Comparison of ENCODE assay signal across 15 cellular contexts in the genomic region with DNA sequence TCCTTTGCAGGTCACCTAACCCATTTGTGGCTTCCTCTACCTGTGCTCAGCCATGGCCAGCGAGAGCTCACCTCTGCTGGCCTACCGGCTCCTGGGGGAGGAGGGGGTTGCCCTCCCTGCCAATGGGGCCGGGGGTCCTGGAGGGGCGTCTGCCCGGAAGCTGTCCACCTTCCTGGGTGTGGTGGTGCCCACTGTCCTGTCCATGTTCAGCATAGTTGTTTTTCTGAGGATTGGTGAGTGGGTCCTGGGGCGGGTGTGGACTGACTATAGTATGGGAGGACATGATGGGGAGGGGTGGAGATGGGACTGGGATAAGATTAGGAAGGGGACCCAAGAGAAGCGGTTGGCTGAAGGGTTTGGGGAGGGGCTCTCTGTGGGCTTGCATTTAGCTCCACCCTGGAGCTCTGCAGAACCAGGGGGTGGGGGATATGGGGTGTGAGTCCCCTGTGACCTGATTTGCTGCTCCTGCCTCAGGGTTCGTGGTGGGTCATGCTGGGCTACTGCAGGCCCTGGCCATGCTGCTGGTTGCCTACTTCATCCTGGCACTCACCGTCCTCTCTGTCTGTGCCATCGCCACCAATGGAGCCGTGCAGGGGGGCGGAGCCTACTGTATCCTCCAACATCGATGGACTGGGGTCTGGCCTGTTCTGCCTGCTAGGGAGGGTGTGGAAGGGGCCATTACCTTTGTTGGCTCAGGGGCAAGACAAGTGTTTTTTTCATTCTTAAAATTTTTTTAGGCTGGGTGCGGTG. TPM values are rescaled to one million over a fixed set of nuclear protein-coding genes. Genes with fewer than 3 reads are reported as not detected.
DNase-seq lines count a peak whose midpoint lies in the region; ATAC-seq and TF ChIP-seq lines count a peak whose summit lies in the region.
"Had no signal": no experiment of that assay in that cellular context is flagged by ENCODE, and none has a peak within 500 bp of the region (broad histone marks: within the 10 kb centered on the region; RNA-seq: fewer than 3 reads in every experiment).

No MANE protein-coding gene starts in this region.

- POLR2A ChIA-PET in activated CD4-positive, alpha-beta T cell treated with anti-CD3 and anti-CD28 coated beads for 36 hours (lab: Charles Lee): no interaction called here
- POLR2A ChIA-PET in A673 (lab: Charles Lee; ENCODE audit: low non-redundant PET): no interaction called here

- H3K27me3 ChIP-seq in DOHH2 (ENCODE audit: control insufficient read depth, low read length) (no peaks in the 10 kb centered on the region), A673 (replicated peaks; ENCODE audit: insufficient read depth, low read depth, low read length, poor library complexity) (no peaks in the 10 kb centered on the region)
- H3K27me3 ChIP-seq: left lung had no signal

- ATAC-seq in activated CD4-positive, alpha-beta T cell treated with anti-CD3 and anti-CD28 coated beads for 36 hours: no peak
- ATAC-seq in natural killer cell treated with Interleukin-12 subunit alpha and Interleukin-12 subunit beta and Interleukin-15 and Interleukin-18, amount 100 ng/mL, for 72 hours: no peak
- ATAC-seq in HG02642 (IDR thresholded peaks at IDR 0.05; ENCODE audit: poor library complexity, unreplicated experiment): no peak
- ATAC-seq: left lung; stimulated activated naive CD8-positive, alpha-beta T cell treated with anti-CD3 and anti-CD28 coated beads, Interleukin-15, amount 100 ng/mL, for 72 hours had no signal

- 0 out of 2 replicates have a peak, but pooled peaks cover 6% of the 10 kb centered on the region for H4K20me1 ChIP-seq in DOHH2 (ENCODE audit: control insufficient read depth, insufficient read depth, low read depth, low read length)

- H3K9me3 Mint-ChIP-seq in activated CD4-positive, alpha-beta T cell treated with anti-CD3 and anti-CD28 coated beads for 36 hours (ENCODE audit: low read depth): no peaks in the 10 kb centered on the region
- no peaks in the 10 kb centered on the region for H3K9me3 Mint-ChIP-seq in activated T-helper 1 cell treated with anti-CD3 and anti-CD28 coated beads, Interleukin-12 subunit alpha, Interleukin-12 subunit beta, Interleukin-2, Interleukin-4 antibody, amounts not matched to agents 30 ng/mL and 10 ng/mL and 1 ng/mL, durations not matched to agents 14 hours and 24 hours and 36 hours
- no peaks in the 10 kb centered on the region for H3K9me3 Mint-ChIP-seq in natural killer cell treated with Interleukin-12 subunit alpha and Interleukin-12 subunit beta and Interleukin-15 and Interleukin-18, amount 100 ng/mL, for 72 hours
- H3K9me3 Mint-ChIP-seq: IgD-negative memory B cell; stimulated activated naive CD8-positive, alpha-beta T cell treated with anti-CD3 and anti-CD28 coated beads, Interleukin-15, amount 100 ng/mL, for 72 hours had no signal

- TF ChIP-seq CTCF in DOHH2 (IDR thresholded peaks at IDR 0.05; ENCODE audit: low read depth, low read length, poor library complexity, severe bottlenecking) (no peak), A673 (conservative IDR thresholded peaks at IDR 0.05; ENCODE audit: low read depth, low read length) (no peak)

- H3K27me3 Mint-ChIP-seq in activated CD4-positive, alpha-beta T cell treated with anti-CD3 and anti-CD28 coated beads for 36 hours: no peaks in the 10 kb centered on the region
- no peaks in the 10 kb centered on the region for H3K27me3 Mint-ChIP-seq in activated T-helper 1 cell treated with anti-CD3 and anti-CD28 coated beads, Interleukin-12 subunit alpha, Interleukin-12 subunit beta, Interleukin-2, Interleukin-4 antibody, amounts not matched to agents 30 ng/mL and 10 ng/mL and 1 ng/mL, durations not matched to agents 14 hours and 24 hours and 36 hours (ENCODE audit: insufficient read depth)
- no peaks in the 10 kb centered on the region for H3K27me3 Mint-ChIP-seq in natural killer cell treated with Interleukin-12 subunit alpha and Interleukin-12 subunit beta and Interleukin-15 and Interleukin-18, amount 100 ng/mL, for 72 hours
- H3K27me3 Mint-ChIP-seq: IgD-negative memory B cell; stimulated activated naive CD8-positive, alpha-beta T cell treated with anti-CD3 and anti-CD28 coated beads, Interleukin-15, amount 100 ng/mL, for 72 hours had no signal

- H3K27ac ChIP-seq in DOHH2 (ENCODE audit: low read depth, low read length) (no peak overlapping the region), A673 (ENCODE audit: low read depth, low read length, poor library complexity, severe bottlenecking) (no peak overlapping the region)

- peaks cover 5% of the 10 kb centered on the region for H3K36me3 Mint-ChIP-seq in activated CD4-positive, alpha-beta T cell treated with anti-CD3 and anti-CD28 coated beads for 36 hours (ENCODE audit: low read depth)
- H3K36me3 Mint-ChIP-seq in activated T-helper 1 cell treated with anti-CD3 and anti-CD28 coated beads, Interleukin-12 subunit alpha, Interleukin-12 subunit beta, Interleukin-2, Interleukin-4 antibody, amounts not matched to agents 30 ng/mL and 10 ng/mL and 1 ng/mL, durations not matched to agents 14 hours and 24 hours and 36 hours (ENCODE audit: low read depth): peaks cover 12% of the 10 kb centered on the region
- H3K36me3 Mint-ChIP-seq in natural killer cell treated with Interleukin-12 subunit alpha and Interleukin-12 subunit beta and Interleukin-15 and Interleukin-18, amount 100 ng/mL, for 72 hours: no peaks in the 10 kb centered on the region
- H3K36me3 Mint-ChIP-seq: IgD-negative memory B cell had no signal

- H3K4me3 Mint-ChIP-seq in activated CD4-positive, alpha-beta T cell treated with anti-CD3 and anti-CD28 coated beads for 36 hours: peak overlapping the region; percentile 87
- H3K4me3 Mint-ChIP-seq in activated T-helper 1 cell treated with anti-CD3 and anti-CD28 coated beads, Interleukin-12 subunit alpha, Interleukin-12 subunit beta, Interleukin-2, Interleukin-4 antibody, amounts not matched to agents 30 ng/mL and 10 ng/mL and 1 ng/mL, durations not matched to agents 14 hours and 24 hours and 36 hours: peak overlapping the region; percentile 93
- peak overlapping the region; percentile 94 for H3K4me3 Mint-ChIP-seq in natural killer cell treated with Interleukin-12 subunit alpha and Interleukin-12 subunit beta and Interleukin-15 and Interleukin-18, amount 100 ng/mL, for 72 hours

- no peaks in the 10 kb centered on the region for H3K9me3 ChIP-seq in DOHH2 (ENCODE audit: control insufficient read depth, insufficient read depth, low read length)
- no peaks in the 10 kb centered on the region for H3K9me3 ChIP-seq in A673 (ENCODE audit: low read depth, low read length, poor library complexity, severe bottlenecking)
- H3K9me3 ChIP-seq: HAP-1, left lung had no signal

- H3F3A ChIP-seq in DOHH2 (ENCODE audit: control insufficient read depth, insufficient read depth): peaks cover 7% of the 10 kb centered on the region; the same call in 1 of the 2 replicates

- H3K36me3 ChIP-seq in DOHH2 (ENCODE audit: control insufficient read depth, low read length) (peaks cover 6% of the 10 kb centered on the region; the same call in 1 of the 2 replicates), A673 (ENCODE audit: insufficient read depth, low read length, poor library complexity, severe bottlenecking) (no peaks in the 10 kb centered on the region)
- H3K36me3 ChIP-seq: HAP-1 had no signal

- peak overlapping the region; percentile 97 for H3K4me2 ChIP-seq in DOHH2 (ENCODE audit: low read length)

- H3K4me1 ChIP-seq in DOHH2 (ENCODE audit: control insufficient read depth, low read length): peaks cover 22% of the 10 kb centered on the region
- peaks cover 9% of the 10 kb centered on the region for H3K4me1 ChIP-seq in A673 (ENCODE audit: insufficient read depth, low read length, poor library complexity, severe bottlenecking)

- DNase-seq in activated CD4-positive, alpha-beta T cell treated with anti-CD3 and anti-CD28 coated beads for 36 hours: no peak
- DNase-seq in activated CD4-positive, alpha-beta T cell treated with anti-CD3 and anti-CD28 coated beads, Interleukin-2, amount 50 U/mL, for 1 hour: no peak
- no peak for DNase-seq in activated T-helper 1 cell treated with anti-CD3 and anti-CD28 coated beads, Interleukin-12 subunit alpha, Interleukin-12 subunit beta, Interleukin-2, Interleukin-4 antibody, amounts not matched to agents 30 ng/mL and 10 ng/mL and 1 ng/mL, durations not matched to agents 14 hours and 24 hours and 36 hours (ENCODE audit: low spot score)
- no peak for DNase-seq in natural killer cell treated with Interleukin-12 subunit alpha and Interleukin-12 subunit beta and Interleukin-15 and Interleukin-18, amount 100 ng/mL, for 72 hours (ENCODE audit: low spot score)
- no peak for DNase-seq in RKO (ENCODE audit: low spot score)
- DNase-seq in A673 (ENCODE audit: low spot score): no peak
- DNase-seq: activated CD4-positive, CD25-positive, alpha-beta regulatory T cell; DMS 273 treated with DMSO at 0.1 percent for 48 hours; left lung; NCI-H1105; stimulated activated naive CD8-positive, alpha-beta T cell treated with anti-CD3 and anti-CD28 coated beads, Interleukin-15, amount 100 ng/mL, for 72 hours had no signal

- no peak overlapping the region for H3K27ac Mint-ChIP-seq in activated CD4-positive, alpha-beta T cell treated with anti-CD3 and anti-CD28 coated beads for 36 hours
- no peak overlapping the region for H3K27ac Mint-ChIP-seq in activated T-helper 1 cell treated with anti-CD3 and anti-CD28 coated beads, Interleukin-12 subunit alpha, Interleukin-12 subunit beta, Interleukin-2, Interleukin-4 antibody, amounts not matched to agents 30 ng/mL and 10 ng/mL and 1 ng/mL, durations not matched to agents 14 hours and 24 hours and 36 hours
- peak overlapping the region in 1 of 2 donors; percentile 19 for H3K27ac Mint-ChIP-seq in natural killer cell treated with Interleukin-12 subunit alpha and Interleukin-12 subunit beta and Interleukin-15 and Interleukin-18, amount 100 ng/mL, for 72 hours
- H3K27ac Mint-ChIP-seq: stimulated activated naive CD8-positive, alpha-beta T cell treated with anti-CD3 and anti-CD28 coated beads, Interleukin-15, amount 100 ng/mL, for 72 hours had no signal

- CTCF ChIA-PET in activated CD4-positive, alpha-beta T cell treated with anti-CD3 and anti-CD28 coated beads for 36 hours (lab: Charles Lee): interaction anchor here (0.6 to 6.9 kb wide), 4 partner anchors 11 to 366 kb away, joined by 3 to 106 read pairs (median 3); no protein-coding TSS in a partner anchor
- CTCF ChIA-PET in A673 (lab: Charles Lee): no interaction called here

- H3K79me2 ChIP-seq in DOHH2 (ENCODE audit: control insufficient read depth, low read length): peaks cover 25% of the 10 kb centered on the region

- peaks cover 11% of the 10 kb centered on the region for H3K4me1 Mint-ChIP-seq in activated CD4-positive, alpha-beta T cell treated with anti-CD3 and anti-CD28 coated beads for 36 hours
- H3K4me1 Mint-ChIP-seq in activated T-helper 1 cell treated with anti-CD3 and anti-CD28 coated beads, Interleukin-12 subunit alpha, Interleukin-12 subunit beta, Interleukin-2, Interleukin-4 antibody, amounts not matched to agents 30 ng/mL and 10 ng/mL and 1 ng/mL, durations not matched to agents 14 hours and 24 hours and 36 hours (ENCODE audit: low read depth): peaks cover 8% of the 10 kb centered on the region
- H3K4me1 Mint-ChIP-seq in natural killer cell treated with Interleukin-12 subunit alpha and Interleukin-12 subunit beta and Interleukin-15 and Interleukin-18, amount 100 ng/mL, for 72 hours (ENCODE audit: low read depth in 2 of 2): peaks cover 17 to 18% of the 10 kb centered on the region in 2 donors

- BruUV-seq in A673 (replicated peaks; lab: Mats Ljungman, UMichigan): no TSS peak

- intact Hi-C loops in activated CD4-positive, alpha-beta T cell treated with anti-CD3 and anti-CD28 coated beads for 36 hours (cut with DNase I, micrococcal nuclease): loop anchor here in 1 of 2 experiments (5.0 kb wide), 1 partner anchor 292 kb away; no protein-coding TSS in a partner anchor
- intact Hi-C loops in activated T-helper 1 cell treated with anti-CD3 and anti-CD28 coated beads, Interleukin-12 subunit alpha, Interleukin-12 subunit beta, Interleukin-2, Interleukin-4 antibody, amounts not matched to agents 30 ng/mL and 10 ng/mL and 1 ng/mL, durations not matched to agents 14 hours and 24 hours and 36 hours (cut with micrococcal nuclease): loop anchor here (5.0 kb wide), 2 partner anchors 162 to 287 kb away; a partner anchor contains a TSS
- intact Hi-C loops in A673 (cut with micrococcal nuclease; ENCODE audit: unreplicated experiment): no loop called here

- no peaks in the 10 kb centered on the region for H3K9me2 ChIP-seq in DOHH2 (replicated peaks; ENCODE audit: control insufficient read depth, low read length)

- H3K4me3 ChIP-seq in DOHH2 (ENCODE audit: low read length) (no peak overlapping the region), A673 (ENCODE audit: low read depth, low read length, poor library complexity, severe bottlenecking) (no peak overlapping the region)

RNA-seq across cellular contexts. Expression of a gene that starts 1.8 kb away (rescaled TPM):
- 10 to 100 TPM; 13.6 to 15.6 TPM for total RNA-seq in activated CD4-positive, alpha-beta T cell treated with anti-CD3 and anti-CD28 coated beads for 36 hours
- 46.0 and 47.9 TPM in 2 replicates for total RNA-seq in activated T-helper 1 cell treated with anti-CD3 and anti-CD28 coated beads, Interleukin-12 subunit alpha, Interleukin-12 subunit beta, Interleukin-2, Interleukin-4 antibody, amounts not matched to agents 30 ng/mL and 10 ng/mL and 1 ng/mL, durations not matched to agents 14 hours and 24 hours and 36 hours
- 10 to 100 TPM; 32.7 to 38.7 TPM for total RNA-seq in natural killer cell treated with Interleukin-12 subunit alpha and Interleukin-12 subunit beta and Interleukin-15 and Interleukin-18, amount 100 ng/mL, for 72 hours
- 23.8 and 26.1 TPM in 2 replicates for total RNA-seq in A673 (2021)

RNA-seq across cellular contexts. Expression of a gene that starts 12.9 kb away (rescaled TPM):
- total RNA-seq in activated CD4-positive, alpha-beta T cell treated with anti-CD3 and anti-CD28 coated beads for 36 hours: 10 to 100 TPM; 22.2 to 31.1 TPM
- 41.5 and 44.1 TPM in 2 replicates for total RNA-seq in activated T-helper 1 cell treated with anti-CD3 and anti-CD28 coated beads, Interleukin-12 subunit alpha, Interleukin-12 subunit beta, Interleukin-2, Interleukin-4 antibody, amounts not matched to agents 30 ng/mL and 10 ng/mL and 1 ng/mL, durations not matched to agents 14 hours and 24 hours and 36 hours
- 1 to 10 TPM; 2.7 to 7.4 TPM for total RNA-seq in natural killer cell treated with Interleukin-12 subunit alpha and Interleukin-12 subunit beta and Interleukin-15 and Interleukin-18, amount 100 ng/mL, for 72 hours
- 114 and 140 TPM in 2 replicates for total RNA-seq in A673 (2021)

RNA-seq across cellular contexts. Expression of a gene that starts 20.6 kb away (rescaled TPM):
- 100 to 1,000 TPM; 253 to 260 TPM for total RNA-seq in activated CD4-positive, alpha-beta T cell treated with anti-CD3 and anti-CD28 coated beads for 36 hours
- 294 and 306 TPM in 2 replicates for total RNA-seq in activated T-helper 1 cell treated with anti-CD3 and anti-CD28 coated beads, Interleukin-12 subunit alpha, Interleukin-12 subunit beta, Interleukin-2, Interleukin-4 antibody, amounts not matched to agents 30 ng/mL and 10 ng/mL and 1 ng/mL, durations not matched to agents 14 hours and 24 hours and 36 hours
- 100 to 1,000 TPM; 212 to 391 TPM for total RNA-seq in natural killer cell treated with Interleukin-12 subunit alpha and Interleukin-12 subunit beta and Interleukin-15 and Interleukin-18, amount 100 ng/mL, for 72 hours
- total RNA-seq in A673 (2021): 257 and 277 TPM in 2 replicates

RNA-seq across cellular contexts. Expression of a gene that starts 27.0 kb away (rescaled TPM):
- total RNA-seq in activated CD4-positive, alpha-beta T cell treated with anti-CD3 and anti-CD28 coated beads for 36 hours: 1 to 10 TPM; 4.1 to 5.9 TPM
- total RNA-seq in activated T-helper 1 cell treated with anti-CD3 and anti-CD28 coated beads, Interleukin-12 subunit alpha, Interleukin-12 subunit beta, Interleukin-2, Interleukin-4 antibody, amounts not matched to agents 30 ng/mL and 10 ng/mL and 1 ng/mL, durations not matched to agents 14 hours and 24 hours and 36 hours: 2.4 and 2.8 TPM in 2 replicates
- 1 to 10 TPM; 1.2 to 3.0 TPM for total RNA-seq in natural killer cell treated with Interleukin-12 subunit alpha and Interleukin-12 subunit beta and Interleukin-15 and Interleukin-18, amount 100 ng/mL, for 72 hours
- total RNA-seq in A673 (2021): 90.4 and 92.6 TPM in 2 replicates

RNA-seq across cellular contexts. Expression of a gene that starts 35.2 kb away (rescaled TPM):
- 1 to 10 TPM; 1.5 to 1.7 TPM for total RNA-seq in activated CD4-positive, alpha-beta T cell treated with anti-CD3 and anti-CD28 coated beads for 36 hours
- 4.1 and 5.5 TPM in 2 replicates for total RNA-seq in activated T-helper 1 cell treated with anti-CD3 and anti-CD28 coated beads, Interleukin-12 subunit alpha, Interleukin-12 subunit beta, Interleukin-2, Interleukin-4 antibody, amounts not matched to agents 30 ng/mL and 10 ng/mL and 1 ng/mL, durations not matched to agents 14 hours and 24 hours and 36 hours
- total RNA-seq in natural killer cell treated with Interleukin-12 subunit alpha and Interleukin-12 subunit beta and Interleukin-15 and Interleukin-18, amount 100 ng/mL, for 72 hours: 1 to 10 TPM; 1.8 to 6.0 TPM
- 4.7 and 5.0 TPM in 2 replicates for total RNA-seq in A673 (2021)
